11 cellular contexts compared by ENCODE assay signal in the genomic region with DNA sequence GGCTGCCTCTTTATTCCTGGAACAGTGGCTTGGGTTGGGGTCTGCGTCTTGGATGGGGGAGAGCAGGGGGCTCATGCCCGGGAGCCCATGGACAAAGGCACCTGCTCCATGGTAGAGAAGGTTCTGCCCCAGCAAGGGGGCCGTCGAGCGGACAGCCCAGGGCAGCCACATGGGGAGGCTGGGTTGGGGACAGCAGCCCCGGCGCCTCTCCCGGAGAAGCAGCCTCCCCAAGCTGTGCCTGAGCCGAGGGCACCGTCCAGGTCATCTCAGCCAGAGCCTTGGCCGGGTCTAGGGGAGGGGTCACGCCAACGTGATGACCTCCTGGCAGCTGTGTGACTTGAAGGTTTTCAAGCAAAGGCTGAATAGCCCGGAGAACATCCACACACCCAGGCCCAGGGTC. TPM values are rescaled to one million over a fixed set of nuclear protein-coding genes. Genes with fewer than 3 reads are reported as not detected.
"Had no signal": no experiment of that assay in that cellular context is flagged by ENCODE, and none has a peak within 500 bp of the region (broad histone marks: within the 10 kb centered on the region; RNA-seq: fewer than 3 reads in every experiment).

No MANE protein-coding gene starts in this region.

- ATAC-seq: GM23338, HCT116 had no signal

- H3K27ac ChIP-seq: HL-60 had no signal

- H3K36me3 Mint-ChIP-seq: IgD-negative memory B cell had no signal

- DNase-seq: H7, HFFc6, KBM-7 had no signal

- H3K4me3 ChIP-seq: GM23338, HAP-1 had no signal

- H3K4me3 Mint-ChIP-seq: GM23338, HFFc6, IgD-negative memory B cell had no signal

- H3K4me1 Mint-ChIP-seq: GM23338, IgD-negative memory B cell had no signal

- H3K4me1 ChIP-seq: HAP-1 had no signal

- H3K27ac Mint-ChIP-seq: GM23338, HFFc6, IgD-negative memory B cell had no signal

RNA-seq across cellular contexts. Expression of a gene that starts 32.9 kb away (rescaled TPM):
- total RNA-seq: GM23338, H4, H7, HepG2, HFFc6, HT1080 had no signal
- polyA plus RNA-seq: HepG2, IgD-negative memory B cell had no signal
